In the genomic region with DNA sequence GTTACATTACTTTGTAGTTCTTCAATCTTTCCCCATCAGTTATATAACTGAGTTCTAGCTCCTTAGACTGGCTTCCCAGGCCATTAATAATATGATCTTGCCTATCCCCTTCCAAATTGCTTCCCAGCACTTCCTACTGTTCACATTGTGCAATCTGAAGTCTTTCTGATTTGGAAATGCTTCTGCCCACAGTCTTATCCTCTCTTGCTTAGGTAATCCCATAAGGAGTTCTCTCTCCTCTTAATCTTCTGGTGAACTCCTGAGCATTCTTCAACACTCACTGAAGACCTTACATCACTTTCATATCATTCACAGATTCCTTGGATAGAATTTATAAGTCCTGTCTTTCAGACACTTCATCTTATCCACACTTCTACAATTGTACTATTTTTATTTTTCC, we compare ENCODE assay signal across 15 cellular contexts.
DNase-seq lines count a peak whose midpoint lies in the region; TF ChIP-seq lines count a peak whose summit lies in the region.
"Had no signal": no experiment of that assay in that cellular context is flagged by ENCODE, and none has a peak within 500 bp of the region (broad histone marks: within the 10 kb centered on the region; RNA-seq: fewer than 3 reads in every experiment).

No MANE protein-coding gene starts in this region.

- no peak overlapping the region for H2AFZ ChIP-seq in mammary epithelial cell (ENCODE audit: low read depth, low read length)

- peak; percentile 57 for DNase-seq in MCF 10A (ENCODE audit: unreplicated experiment)
- DNase-seq in mammary epithelial cell, result no peak
- peak; percentile 56 for DNase-seq in adipocyte (ENCODE audit: low read depth)
- DNase-seq in fibroblast of the aortic adventitia (ENCODE audit: low read depth), result peak; percentile 68
- peak; percentile 32 for DNase-seq in skeletal muscle cell (ENCODE audit: low read depth)
- no peak for DNase-seq in NCI-H69 (lab: John Stamatoyannopoulos, UW)
- DNase-seq in dedifferentiated amniotic fluid mesenchymal stem cell (ENCODE audit: extremely low spot score), result no peak
- DNase-seq in activated CD8-positive, alpha-beta memory T cell treated with anti-CD3 and anti-CD28 coated beads, Interleukin-2, amount 50 U/mL, for 48 hours, result no peak
- DNase-seq: Caco-2, MM.1S, NCI-H2029, NCI-H526 had no signal

- BruUV-seq in MCF 10A (replicated peaks; lab: Mats Ljungman, UMichigan) (no TSS peak), mammary epithelial cell (replicated peaks; lab: Mats Ljungman, UMichigan) (no TSS peak)

- no peak overlapping the region for H3K4me3 ChIP-seq in mammary epithelial cell (replicated peaks in 1 of 3; ENCODE audit: insufficient read depth in 1 of 3, low read depth in 2 of 3, low read length in 3 of 3)
- H3K4me3 ChIP-seq in adipocyte (ENCODE audit: low read length), result no peak overlapping the region
- no peak overlapping the region for H3K4me3 ChIP-seq in fibroblast of the aortic adventitia (ENCODE audit: low read depth, low read length)
- no peak overlapping the region for H3K4me3 ChIP-seq in skeletal muscle cell (ENCODE audit: low read depth, low read length)
- H3K4me3 ChIP-seq: GM12878, HAP-1 had no signal

- peaks cover 4% of the 10 kb centered on the region for H3K4me1 ChIP-seq in mammary epithelial cell (ENCODE audit: insufficient read depth, low read length)
- peaks cover 19% of the 10 kb centered on the region for H3K4me1 ChIP-seq in adipocyte (ENCODE audit: control insufficient read depth, insufficient read depth, low read length)
- H3K4me1 ChIP-seq: Caco-2, HAP-1 had no signal

- intact Hi-C loops in MCF 10A (cut with micrococcal nuclease), result no loop called here
- intact Hi-C loops in mammary epithelial cell (cut with micrococcal nuclease), result no loop called here

- TF ChIP-seq CTCF in MCF 10A (IDR thresholded peaks at IDR 0.05; ENCODE audit: unreplicated experiment) (no peak), mammary epithelial cell (conservative IDR thresholded peaks at IDR 0.05 in 1 of 2, IDR thresholded peaks at IDR 0.05 in 1 of 2; ENCODE audit: extremely low read depth in 1 of 2, insufficient read depth in 1 of 2, low read depth in 1 of 2, low read length in 2 of 2) (no peak), fibroblast of the aortic adventitia (IDR thresholded peaks at IDR 0.05; ENCODE audit: insufficient read depth, low read length) (no peak)

- no peak overlapping the region for H3K4me2 ChIP-seq in mammary epithelial cell (ENCODE audit: insufficient read depth, low read depth, low read length)

- H3K9ac ChIP-seq in mammary epithelial cell (ENCODE audit: insufficient read depth, low read length), result no peak overlapping the region
- H3K9ac ChIP-seq in adipocyte (ENCODE audit: low read length), result no peak overlapping the region

- H3K27me3 Mint-ChIP-seq in MCF 10A (ENCODE audit: insufficient read depth, unreplicated experiment), result no peaks in the 10 kb centered on the region

- H3K36me3 Mint-ChIP-seq in MCF 10A (ENCODE audit: insufficient read depth, unreplicated experiment), result no peaks in the 10 kb centered on the region
- H3K36me3 Mint-ChIP-seq: CD14-positive monocyte had no signal

- peaks cover 24% of the 10 kb centered on the region for H3K4me1 Mint-ChIP-seq in MCF 10A (ENCODE audit: insufficient read depth, unreplicated experiment)
- H3K4me1 Mint-ChIP-seq: CD14-positive monocyte had no signal

- no peaks in the 10 kb centered on the region for H3K79me2 ChIP-seq in mammary epithelial cell (ENCODE audit: insufficient read depth, low read length)

- H4K20me1 ChIP-seq in mammary epithelial cell (ENCODE audit: insufficient read depth, low read length), result no peaks in the 10 kb centered on the region

- H3K36me3 ChIP-seq in mammary epithelial cell (ENCODE audit: insufficient read depth, low read length) (no peaks in the 10 kb centered on the region), adipocyte (ENCODE audit: control insufficient read depth, insufficient read depth, low read length, severe bottlenecking) (no peaks in the 10 kb centered on the region)
- H3K36me3 ChIP-seq: HAP-1 had no signal

- H3K9me3 ChIP-seq in mammary epithelial cell (replicated peaks; ENCODE audit: insufficient read depth, low read length) (no peaks in the 10 kb centered on the region), adipocyte (ENCODE audit: control insufficient read depth, low read length) (no peaks in the 10 kb centered on the region)
- H3K9me3 ChIP-seq: Caco-2, HAP-1 had no signal

- in situ Hi-C loops in mammary epithelial cell (cut with MboI; ENCODE audit: low sequenced_read_pairs in 2 of 2), result loop anchor here in 1 of 2 donors (25.0 kb wide), 1 partner anchor 741 kb away; no protein-coding TSS in a partner anchor

- no peak overlapping the region for H3K27ac ChIP-seq in mammary epithelial cell (ENCODE audit: insufficient read depth, low read depth, low read length)

- dilution Hi-C loops in mammary epithelial cell (cut with HindIII; ENCODE audit: low sequenced_read_pairs), result no loop called here

- H3K27me3 ChIP-seq in mammary epithelial cell (ENCODE audit: insufficient read depth, low read length) (peaks cover 2% of the 10 kb centered on the region), adipocyte (replicated peaks; ENCODE audit: control insufficient read depth, insufficient read depth, low read length) (no peaks in the 10 kb centered on the region)

- H3K27ac Mint-ChIP-seq in MCF 10A (ENCODE audit: low read depth, unreplicated experiment), result peak overlapping the region; percentile 14
- H3K27ac Mint-ChIP-seq: CD14-positive monocyte had no signal

- CTCF ChIA-PET in MCF 10A (lab: Yijun Ruan, JAX), result no interaction called here
- CTCF ChIA-PET in mammary epithelial cell (lab: Charles Lee; ENCODE audit: low non-redundant PET), result no interaction called here

- POLR2A ChIA-PET in MCF 10A (lab: Yijun Ruan, JAX), result no interaction called here

- no peak overlapping the region for H3K4me3 Mint-ChIP-seq in MCF 10A (ENCODE audit: unreplicated experiment)
- H3K4me3 Mint-ChIP-seq: CD14-positive monocyte had no signal

- H3K9me3 Mint-ChIP-seq in MCF 10A (ENCODE audit: unreplicated experiment), result peaks cover 7% of the 10 kb centered on the region

Comparison
In these comparisons a context has a peak if more than half of its experiments do, and no peak if none do; other contexts are left out.
1. DNase-seq: peak in MCF 10A (single experiment), adipocyte (single experiment), fibroblast of the aortic adventitia (single experiment) and skeletal muscle cell (single experiment); none in mammary epithelial cell (single experiment), NCI-H69 (single experiment), dedifferentiated amniotic fluid mesenchymal stem cell (single experiment) and activated CD8-positive, alpha-beta memory T cell treated with anti-CD3 and anti-CD28 coated beads, Interleukin-2, amount 50 U/mL, for 48 hours (single experiment).